In genomic region chr2:172198361-172198760, GRCh38 we compare ENCODE assay signal across 22 cellular contexts.
"Had no signal": no experiment of that assay in that cellular context is flagged by ENCODE, and none has a peak within 500 bp of the region (broad histone marks: within the 10 kb centered on the region; RNA-seq: fewer than 3 reads in every experiment).

No MANE protein-coding gene starts in this region.

- H3K9me3 ChIP-seq: prostate gland, testis had no signal

- H3K4me3 ChIP-seq: coronary artery, gastrocnemius medialis, lung, prostate gland, right atrium auricular region, stomach, testis, tibial artery, upper lobe of left lung, uterus had no signal

- H3K4me1 ChIP-seq: gastrocnemius medialis, prostate gland, right atrium auricular region, testis, tibial artery, upper lobe of left lung, uterus had no signal

- H3K27ac ChIP-seq: coronary artery, gastrocnemius medialis, right atrium auricular region, testis, tibial artery, upper lobe of left lung, uterus had no signal

- DNase-seq: dermis blood vessel endothelial cell; effector memory CD4-positive, alpha-beta T cell; erythroblast; gastrocnemius medialis; head of caudate nucleus; kidney; naive thymus-derived CD8-positive, alpha-beta T cell; nephron progenitor cell; nucleus accumbens; stimulated activated CD4-positive, alpha-beta T cell treated with anti-CD3 and anti-CD28 coated beads, Interleukin-2, amount 100 ng/mL, for 24 hours; stimulated activated CD4-positive, alpha-beta T cell treated with anti-CD3 and anti-CD28 coated beads, Interleukin-4, amount 100 ng/mL, for 24 hours; stimulated activated naive CD4-positive, alpha-beta T cell treated with Interleukin-2 at 50 U/mL for 16 hours; stomach; testis; tibial artery; upper lobe of left lung; uterus had no signal

- H3K36me3 ChIP-seq: gastrocnemius medialis, prostate gland, right atrium auricular region, stomach, tibial artery, upper lobe of left lung, uterus had no signal

- H3K27me3 ChIP-seq: gastrocnemius medialis, right atrium auricular region, stomach, testis, tibial artery, upper lobe of left lung, uterus had no signal

- FAIRE-seq: endothelial cell of umbilical vein, kidney had no signal
